Comparison of ENCODE assay signal across 1 cellular context in the genomic region with DNA sequence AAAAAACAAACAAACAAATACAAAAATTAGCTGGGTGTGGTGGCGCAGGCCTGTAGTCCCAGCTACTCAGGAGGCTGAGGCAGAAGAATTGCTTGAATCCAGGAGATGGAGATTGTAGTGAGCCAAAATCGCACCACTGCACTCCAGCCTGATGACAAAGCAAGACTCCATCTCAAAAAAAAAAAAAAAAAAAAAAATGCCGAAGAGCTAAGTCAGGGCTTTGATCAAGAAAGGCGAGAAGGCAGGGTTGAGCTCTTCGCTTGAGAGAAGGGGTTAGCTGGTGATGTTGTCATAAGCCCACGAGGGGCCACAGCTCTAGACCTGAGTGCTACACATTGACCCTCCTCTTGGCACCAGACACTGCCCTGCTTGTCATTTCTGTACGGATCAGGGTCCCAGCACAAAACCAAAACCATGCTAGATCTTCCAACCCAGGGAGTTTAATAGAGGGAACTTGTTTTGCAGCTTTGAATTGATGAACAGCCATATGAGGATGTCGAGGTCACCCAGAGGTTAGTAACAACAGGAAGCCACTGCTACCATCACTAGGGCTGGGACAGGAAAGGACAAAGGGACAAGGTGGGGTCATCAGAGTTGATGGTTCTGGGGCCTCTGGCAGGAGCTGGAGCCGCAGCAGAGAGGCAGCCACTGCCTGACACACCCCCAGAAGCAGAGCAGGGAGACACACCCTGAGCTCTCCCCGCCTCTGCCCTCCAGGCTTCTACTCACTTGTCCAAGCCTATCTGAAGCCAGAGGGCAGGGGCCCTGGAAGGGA.
TF ChIP-seq lines count a peak whose summit lies in the region.

No MANE protein-coding gene starts in this region.

TF ChIP-seq in HepG2, 621 proteins besides CTCF, POLR2A, EP300 and RAD21 (continued from another document and continues in another):
- peak; percentile 68 for TF ChIP-seq SALL1 (CRISPR knock-in tag; IDR thresholded peaks at IDR 0.05)
- TF ChIP-seq NR2F1 (CRISPR knock-in tag; IDR thresholded peaks at IDR 0.05), result no peak
- TF ChIP-seq CCAR2 (optimal IDR thresholded peaks at IDR 0.05; ENCODE audit: low read depth, low read length), result no peak
- TF ChIP-seq ZNF589 (CRISPR knock-in tag; conservative IDR thresholded peaks at IDR 0.05), result no peak
- no peak for TF ChIP-seq KDM1A (CRISPR knock-in tag; IDR thresholded peaks at IDR 0.05)
- TF ChIP-seq, protein P1, sequence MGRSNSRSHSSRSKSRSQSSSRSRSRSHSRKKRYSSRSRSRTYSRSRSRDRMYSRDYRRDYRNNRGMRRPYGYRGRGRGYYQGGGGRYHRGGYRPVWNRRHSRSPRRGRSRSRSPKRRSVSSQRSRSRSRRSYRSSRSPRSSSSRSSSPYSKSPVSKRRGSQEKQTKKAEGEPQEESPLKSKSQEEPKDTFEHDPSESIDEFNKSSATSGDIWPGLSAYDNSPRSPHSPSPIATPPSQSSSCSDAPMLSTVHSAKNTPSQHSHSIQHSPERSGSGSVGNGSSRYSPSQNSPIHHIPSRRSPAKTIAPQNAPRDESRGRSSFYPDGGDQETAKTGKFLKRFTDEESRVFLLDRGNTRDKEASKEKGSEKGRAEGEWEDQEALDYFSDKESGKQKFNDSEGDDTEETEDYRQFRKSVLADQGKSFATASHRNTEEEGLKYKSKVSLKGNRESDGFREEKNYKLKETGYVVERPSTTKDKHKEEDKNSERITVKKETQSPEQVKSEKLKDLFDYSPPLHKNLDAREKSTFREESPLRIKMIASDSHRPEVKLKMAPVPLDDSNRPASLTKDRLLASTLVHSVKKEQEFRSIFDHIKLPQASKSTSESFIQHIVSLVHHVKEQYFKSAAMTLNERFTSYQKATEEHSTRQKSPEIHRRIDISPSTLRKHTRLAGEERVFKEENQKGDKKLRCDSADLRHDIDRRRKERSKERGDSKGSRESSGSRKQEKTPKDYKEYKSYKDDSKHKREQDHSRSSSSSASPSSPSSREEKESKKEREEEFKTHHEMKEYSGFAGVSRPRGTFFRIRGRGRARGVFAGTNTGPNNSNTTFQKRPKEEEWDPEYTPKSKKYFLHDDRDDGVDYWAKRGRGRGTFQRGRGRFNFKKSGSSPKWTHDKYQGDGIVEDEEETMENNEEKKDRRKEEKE (IDR thresholded peaks at IDR 0.05), result no peak
- TF ChIP-seq ZNF136 (CRISPR knock-in tag; IDR thresholded peaks at IDR 0.05; ENCODE audit: low read depth), result no peak
- TF ChIP-seq U2AF2 (IDR thresholded peaks at IDR 0.05; ENCODE audit: low read depth, low read length), result no peak
- no peak for TF ChIP-seq TFE3 (CRISPR knock-in tag; IDR thresholded peaks at IDR 0.05)
- TF ChIP-seq, protein P2, sequence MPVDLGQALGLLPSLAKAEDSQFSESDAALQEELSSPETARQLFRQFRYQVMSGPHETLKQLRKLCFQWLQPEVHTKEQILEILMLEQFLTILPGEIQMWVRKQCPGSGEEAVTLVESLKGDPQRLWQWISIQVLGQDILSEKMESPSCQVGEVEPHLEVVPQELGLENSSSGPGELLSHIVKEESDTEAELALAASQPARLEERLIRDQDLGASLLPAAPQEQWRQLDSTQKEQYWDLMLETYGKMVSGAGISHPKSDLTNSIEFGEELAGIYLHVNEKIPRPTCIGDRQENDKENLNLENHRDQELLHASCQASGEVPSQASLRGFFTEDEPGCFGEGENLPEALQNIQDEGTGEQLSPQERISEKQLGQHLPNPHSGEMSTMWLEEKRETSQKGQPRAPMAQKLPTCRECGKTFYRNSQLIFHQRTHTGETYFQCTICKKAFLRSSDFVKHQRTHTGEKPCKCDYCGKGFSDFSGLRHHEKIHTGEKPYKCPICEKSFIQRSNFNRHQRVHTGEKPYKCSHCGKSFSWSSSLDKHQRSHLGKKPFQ (CRISPR knock-in tag; IDR thresholded peaks at IDR 0.05; ENCODE audit: insufficient replicate concordance), result no peak
- TF ChIP-seq PAF1 (CRISPR knock-in tag; IDR thresholded peaks at IDR 0.05), result no peak
- TF ChIP-seq ZNF670 (CRISPR knock-in tag; IDR thresholded peaks at IDR 0.05; ENCODE audit: borderline replicate concordance), result 0 out of 2 replicates have a peak, but pooled peaks have one; percentile 42
- TF ChIP-seq, protein P3, sequence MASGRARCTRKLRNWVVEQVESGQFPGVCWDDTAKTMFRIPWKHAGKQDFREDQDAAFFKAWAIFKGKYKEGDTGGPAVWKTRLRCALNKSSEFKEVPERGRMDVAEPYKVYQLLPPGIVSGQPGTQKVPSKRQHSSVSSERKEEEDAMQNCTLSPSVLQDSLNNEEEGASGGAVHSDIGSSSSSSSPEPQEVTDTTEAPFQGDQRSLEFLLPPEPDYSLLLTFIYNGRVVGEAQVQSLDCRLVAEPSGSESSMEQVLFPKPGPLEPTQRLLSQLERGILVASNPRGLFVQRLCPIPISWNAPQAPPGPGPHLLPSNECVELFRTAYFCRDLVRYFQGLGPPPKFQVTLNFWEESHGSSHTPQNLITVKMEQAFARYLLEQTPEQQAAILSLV (CRISPR knock-in tag; IDR thresholded peaks at IDR 0.05; ENCODE audit: borderline replicate concordance), result no peak
- no peak for TF ChIP-seq SIN3B (IDR thresholded peaks at IDR 0.05; ENCODE audit: low read length)
- no peak for TF ChIP-seq HMGA1 (CRISPR knock-in tag; conservative IDR thresholded peaks at IDR 0.05)
- TF ChIP-seq POLR2G (IDR thresholded peaks at IDR 0.05; ENCODE audit: low read depth, low read length), result no peak
- no peak for TF ChIP-seq ZNF891 (CRISPR knock-in tag; IDR thresholded peaks at IDR 0.05)
- TF ChIP-seq LBX2 (CRISPR knock-in tag; IDR thresholded peaks at IDR 0.05; ENCODE audit: borderline replicate concordance), result no peak
- TF ChIP-seq TSC22D2 (CRISPR knock-in tag; IDR thresholded peaks at IDR 0.05; ENCODE audit: borderline replicate concordance), result no peak
- no peak for TF ChIP-seq ZNF180 (CRISPR knock-in tag; IDR thresholded peaks at IDR 0.05; ENCODE audit: borderline replicate concordance, low read depth)
- 0 out of 2 replicates have a peak, but pooled peaks have one; percentile 46 for TF ChIP-seq DMTF1 (CRISPR knock-in tag; IDR thresholded peaks at IDR 0.05)
- TF ChIP-seq ZFX (CRISPR knock-in tag; IDR thresholded peaks at IDR 0.05; ENCODE audit: low read depth), result peak; percentile 22; the same call in 1 of the 2 replicates
- no peak for TF ChIP-seq DBP (CRISPR knock-in tag; IDR thresholded peaks at IDR 0.05; ENCODE audit: not compliant biosample characterization)
- no peak for TF ChIP-seq ZNF513 (CRISPR knock-in tag; conservative IDR thresholded peaks at IDR 0.05)
- TF ChIP-seq ZBTB20 (CRISPR knock-in tag; IDR thresholded peaks at IDR 0.05; ENCODE audit: borderline replicate concordance, low read depth), result no peak
- TF ChIP-seq ZNF710 (CRISPR knock-in tag; IDR thresholded peaks at IDR 0.05; ENCODE audit: borderline replicate concordance), result no peak
- TF ChIP-seq ZBTB33 (CRISPR knock-in tag; IDR thresholded peaks at IDR 0.05), result no peak
- TF ChIP-seq RFXANK (CRISPR knock-in tag; IDR thresholded peaks at IDR 0.05), result no peak
- no peak for TF ChIP-seq NFKB2 (CRISPR knock-in tag; IDR thresholded peaks at IDR 0.05; ENCODE audit: borderline replicate concordance)
- no peak for TF ChIP-seq ZNF792 (CRISPR knock-in tag; IDR thresholded peaks at IDR 0.05)
- TF ChIP-seq, protein P4, sequence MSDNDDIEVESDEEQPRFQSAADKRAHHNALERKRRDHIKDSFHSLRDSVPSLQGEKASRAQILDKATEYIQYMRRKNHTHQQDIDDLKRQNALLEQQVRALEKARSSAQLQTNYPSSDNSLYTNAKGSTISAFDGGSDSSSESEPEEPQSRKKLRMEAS (IDR thresholded peaks at IDR 0.05), result peak; percentile 14; the same call in 1 of the 2 replicates
- TF ChIP-seq HOXA5 (CRISPR knock-in tag; IDR thresholded peaks at IDR 0.05), result no peak
- no peak; the same call in 1 of the 2 replicates for TF ChIP-seq MEF2D (CRISPR knock-in tag; IDR thresholded peaks at IDR 0.05)
- no peak for TF ChIP-seq NBN (conservative IDR thresholded peaks at IDR 0.05)
- TF ChIP-seq, protein P5, sequence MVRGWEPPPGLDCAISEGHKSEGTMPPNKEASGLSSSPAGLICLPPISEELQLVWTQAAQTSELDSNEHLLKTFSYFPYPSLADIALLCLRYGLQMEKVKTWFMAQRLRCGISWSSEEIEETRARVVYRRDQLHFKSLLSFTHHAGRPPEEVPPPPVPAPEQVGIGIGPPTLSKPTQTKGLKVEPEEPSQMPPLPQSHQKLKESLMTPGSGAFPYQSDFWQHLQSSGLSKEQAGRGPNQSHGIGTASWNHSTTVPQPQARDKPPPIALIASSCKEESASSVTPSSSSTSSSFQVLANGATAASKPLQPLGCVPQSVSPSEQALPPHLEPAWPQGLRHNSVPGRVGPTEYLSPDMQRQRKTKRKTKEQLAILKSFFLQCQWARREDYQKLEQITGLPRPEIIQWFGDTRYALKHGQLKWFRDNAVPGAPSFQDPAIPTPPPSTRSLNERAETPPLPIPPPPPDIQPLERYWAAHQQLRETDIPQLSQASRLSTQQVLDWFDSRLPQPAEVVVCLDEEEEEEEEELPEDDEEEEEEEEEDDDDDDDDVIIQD (CRISPR knock-in tag; IDR thresholded peaks at IDR 0.05; ENCODE audit: low read depth), result peak; percentile 55; the same call in 1 of the 2 replicates
- TF ChIP-seq NKX3-1 (CRISPR knock-in tag; IDR thresholded peaks at IDR 0.05), result no peak
- TF ChIP-seq ZNF773 (CRISPR knock-in tag; IDR thresholded peaks at IDR 0.05; ENCODE audit: borderline replicate concordance), result no peak
